8 cellular contexts compared by ENCODE assay signal in the genomic region with DNA sequence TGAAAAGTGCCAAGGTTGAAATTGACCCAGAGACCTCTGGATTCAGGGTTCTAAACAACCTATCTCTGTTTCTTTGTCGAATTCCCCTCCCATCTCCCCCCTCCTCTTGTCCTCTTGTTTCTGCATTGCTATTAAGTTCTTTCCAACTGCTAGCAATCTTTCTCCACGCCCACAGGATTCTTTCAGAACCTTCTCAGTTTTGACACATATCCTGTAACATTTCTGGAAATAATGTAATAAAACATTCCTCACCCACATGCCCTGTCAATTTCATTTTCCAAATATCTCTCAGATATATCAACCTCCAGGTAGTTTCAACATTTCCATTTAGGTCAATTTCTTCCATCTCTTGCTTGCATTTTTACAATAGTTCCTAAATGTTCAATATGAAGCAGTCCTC.
"Had no signal": no experiment of that assay in that cellular context is flagged by ENCODE, and none has a peak within 500 bp of the region (broad histone marks: within the 10 kb centered on the region; RNA-seq: fewer than 3 reads in every experiment).

No MANE protein-coding gene starts in this region.

- DNase-seq: GM23248, GOT3, H7, HFFc6, KBM-7 had no signal

- ATAC-seq: HCT116, HepG2 had no signal

- H3K4me3 ChIP-seq: GM23248, HAP-1 had no signal
